16 cellular contexts compared by ENCODE assay signal in genomic region chr2:189609853-189610252, GRCh38.
"Had no signal": no experiment of that assay in that cellular context is flagged by ENCODE, and none has a peak within 500 bp of the region (broad histone marks: within the 10 kb centered on the region; RNA-seq: fewer than 3 reads in every experiment).

No MANE protein-coding gene starts in this region.

- H3K4me3 ChIP-seq: coronary artery, right atrium auricular region, tibial nerve had no signal

- H3K27ac ChIP-seq: coronary artery, right atrium auricular region, tibial nerve, VCaP had no signal

- ATAC-seq: activated CD8-positive, alpha-beta T cell treated with anti-CD3 and anti-CD28 coated beads for 36 hours; activated T-cell treated with anti-CD3 and anti-CD28 coated beads, Interleukin-2, amount 50 U/mL, for 72 hours; naive thymus-derived CD4-positive, alpha-beta T cell; stimulated activated effector memory CD8-positive, alpha-beta T cell treated with anti-CD3 and anti-CD28 coated beads, Interleukin-12 subunit alpha, Interleukin-12 subunit beta, amount 100 ng/mL, for 72 hours had no signal

- H3K36me3 ChIP-seq: right atrium auricular region, tibial nerve had no signal

- DNase-seq: activated CD8-positive, alpha-beta memory T cell treated with anti-CD3 and anti-CD28 coated beads, Interleukin-2, amount 50 U/mL, for 4 hours; activated CD8-positive, alpha-beta T cell treated with anti-CD3 and anti-CD28 coated beads for 36 hours; activated gamma-delta T cell treated with Interleukin-2 at 50 U/mL for 16 hours; activated naive CD8-positive, alpha-beta T cell treated with anti-CD3 and anti-CD28 coated beads, Interleukin-2, amount 10 ng/mL, durations not matched to agents 7 days and 5 days; activated T-cell treated with anti-CD3 and anti-CD28 coated beads, Interleukin-2, amount 50 U/mL, for 72 hours; caudate nucleus; effector CD4-positive, alpha-beta T cell; glutamatergic neuron; naive thymus-derived CD4-positive, alpha-beta T cell; small intestine; T-helper 1 cell had no signal

- H3K27me3 ChIP-seq: right atrium auricular region, tibial nerve had no signal

- H3K9me3 ChIP-seq: right atrium auricular region, tibial nerve had no signal

- FAIRE-seq: small intestine had no signal
